11 cellular contexts compared by ENCODE assay signal in the genomic region with DNA sequence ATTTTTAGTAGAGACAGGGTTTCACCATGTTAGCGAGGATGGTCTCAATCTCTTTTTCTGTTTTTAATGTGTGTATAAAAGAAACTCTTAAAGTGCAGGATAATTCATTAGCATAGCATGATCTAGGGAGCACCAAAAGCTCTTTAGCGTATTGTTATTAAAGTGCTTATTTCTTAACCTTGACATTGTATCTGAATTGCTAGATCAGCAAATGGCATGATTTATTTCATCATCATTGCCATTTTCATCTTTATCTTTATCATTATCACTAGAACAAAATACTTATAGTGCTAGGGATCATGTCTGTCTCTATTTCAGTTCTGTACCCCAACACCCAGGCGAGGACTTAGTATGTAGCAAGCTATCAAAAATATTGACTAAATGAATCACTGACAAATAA.
"Had no signal": no experiment of that assay in that cellular context is flagged by ENCODE, and none has a peak within 500 bp of the region (broad histone marks: within the 10 kb centered on the region; RNA-seq: fewer than 3 reads in every experiment).

No MANE protein-coding gene starts in this region.

- H3K9ac ChIP-seq: GM23248 had no signal

- H2AFZ ChIP-seq: GM23248, GM23338 had no signal

- H3K36me3 ChIP-seq: HAP-1 had no signal

- H3K4me3 ChIP-seq: GM23248, GM23338, HAP-1 had no signal

- H3K4me2 ChIP-seq: GM23338 had no signal

- H3K27ac ChIP-seq: GM23248 had no signal

- H3K4me1 ChIP-seq: HAP-1 had no signal

- H3K9me3 ChIP-seq: HAP-1 had no signal

- ATAC-seq: GM23338, HCT116 had no signal

- DNase-seq: GM23248, GOT3, H7, H9, HCEC 1CT, HFFc6 had no signal

- FAIRE-seq: H1, H54 had no signal
